Comparison of ENCODE assay signal across 1 cellular context in the genomic region with DNA sequence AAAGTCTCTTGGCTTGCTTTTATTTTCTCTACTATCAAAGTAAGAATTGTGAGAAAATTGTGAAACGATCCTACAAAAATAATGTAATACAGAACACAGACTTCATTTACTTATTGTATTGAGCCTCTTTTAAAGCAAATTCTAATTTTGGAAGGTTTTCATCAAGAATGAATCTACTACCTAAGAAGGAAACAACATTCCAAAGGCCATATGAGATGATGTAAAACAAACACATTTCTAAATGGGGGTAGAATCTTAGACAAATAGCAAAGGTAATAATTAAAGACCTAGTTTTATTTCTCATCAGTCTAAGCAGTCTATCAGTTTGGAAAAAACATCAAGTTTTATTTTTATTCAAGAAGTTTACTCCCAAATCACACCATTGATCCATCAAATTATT.
TF ChIP-seq lines count a peak whose summit lies in the region.

No MANE protein-coding gene starts in this region.

TF ChIP-seq in HepG2, 621 proteins besides CTCF, POLR2A, EP300 and RAD21 (continues in another document):
- TF ChIP-seq BCL6 (CRISPR knock-in tag; IDR thresholded peaks at IDR 0.05) (0 out of 2 replicates have a peak, but pooled peaks have one; percentile 14), SP4 (CRISPR knock-in tag; IDR thresholded peaks at IDR 0.05) (no peak), LCORL (IDR thresholded peaks at IDR 0.05) (no peak), LCORL (CRISPR knock-in tag; IDR thresholded peaks at IDR 0.05) (no peak), SRSF1 (optimal IDR thresholded peaks at IDR 0.05; ENCODE audit: low read depth, low read length) (no peak), FOXP1 (IDR thresholded peaks at IDR 0.05) (no peak), FOXP1 (CRISPR knock-in tag; IDR thresholded peaks at IDR 0.05) (peak; percentile 43; the same call in 1 of the 2 replicates), NFIC (IDR thresholded peaks at IDR 0.05; ENCODE audit: low read length) (0 out of 2 replicates have a peak, but pooled peaks have one; percentile 28), KLF16 (CRISPR knock-in tag; IDR thresholded peaks at IDR 0.05) (0 out of 4 replicates have a peak, but pooled peaks of 1 of the 2 experiments have one; percentile 38), GABPB1 (CRISPR knock-in tag; IDR thresholded peaks at IDR 0.05) (no peak), ZNF441 (CRISPR knock-in tag; IDR thresholded peaks at IDR 0.05; ENCODE audit: borderline replicate concordance) (no peak), FOXK2 (IDR thresholded peaks at IDR 0.05) (no peak), HOXA3 (CRISPR knock-in tag; IDR thresholded peaks at IDR 0.05) (no peak), RBFOX2 (IDR thresholded peaks at IDR 0.05; ENCODE audit: low read depth, low read length) (peak; percentile 61), CEBPG (CRISPR knock-in tag; IDR thresholded peaks at IDR 0.05) (peak; percentile 54; the same call in 1 of the 2 replicates), ZNF460 (CRISPR knock-in tag; IDR thresholded peaks at IDR 0.05; ENCODE audit: borderline replicate concordance) (no peak), ZSCAN12 (CRISPR knock-in tag; IDR thresholded peaks at IDR 0.05) (no peak), ZNF557 (CRISPR knock-in tag; IDR thresholded peaks at IDR 0.05) (no peak), NR1H2 (CRISPR knock-in tag; IDR thresholded peaks at IDR 0.05; ENCODE audit: borderline replicate concordance, low read depth) (no peak), FOXA3 (CRISPR knock-in tag; IDR thresholded peaks at IDR 0.05) (peak; percentile 69)
- TF ChIP-seq, protein P1, sequence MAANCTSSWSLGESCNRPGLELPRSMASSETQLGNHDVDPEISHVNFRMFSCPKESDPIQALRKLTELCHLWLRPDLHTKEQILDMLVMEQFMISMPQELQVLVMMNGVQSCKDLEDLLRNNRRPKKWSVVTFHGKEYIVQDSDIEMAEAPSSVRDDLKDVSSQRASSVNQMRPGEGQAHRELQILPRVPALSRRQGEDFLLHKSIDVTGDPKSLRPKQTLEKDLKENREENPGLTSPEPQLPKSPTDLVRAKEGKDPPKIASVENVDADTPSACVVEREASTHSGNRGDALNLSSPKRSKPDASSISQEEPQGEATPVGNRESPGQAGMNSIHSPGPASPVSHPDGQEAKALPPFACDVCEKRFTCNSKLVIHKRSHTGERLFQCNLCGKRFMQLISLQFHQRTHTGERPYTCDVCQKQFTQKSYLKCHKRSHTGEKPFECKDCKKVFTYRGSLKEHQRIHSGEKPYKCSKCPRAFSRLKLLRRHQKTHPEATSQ (CRISPR knock-in tag; IDR thresholded peaks at IDR 0.05; ENCODE audit: borderline replicate concordance): no peak
- TF ChIP-seq, protein P2, sequence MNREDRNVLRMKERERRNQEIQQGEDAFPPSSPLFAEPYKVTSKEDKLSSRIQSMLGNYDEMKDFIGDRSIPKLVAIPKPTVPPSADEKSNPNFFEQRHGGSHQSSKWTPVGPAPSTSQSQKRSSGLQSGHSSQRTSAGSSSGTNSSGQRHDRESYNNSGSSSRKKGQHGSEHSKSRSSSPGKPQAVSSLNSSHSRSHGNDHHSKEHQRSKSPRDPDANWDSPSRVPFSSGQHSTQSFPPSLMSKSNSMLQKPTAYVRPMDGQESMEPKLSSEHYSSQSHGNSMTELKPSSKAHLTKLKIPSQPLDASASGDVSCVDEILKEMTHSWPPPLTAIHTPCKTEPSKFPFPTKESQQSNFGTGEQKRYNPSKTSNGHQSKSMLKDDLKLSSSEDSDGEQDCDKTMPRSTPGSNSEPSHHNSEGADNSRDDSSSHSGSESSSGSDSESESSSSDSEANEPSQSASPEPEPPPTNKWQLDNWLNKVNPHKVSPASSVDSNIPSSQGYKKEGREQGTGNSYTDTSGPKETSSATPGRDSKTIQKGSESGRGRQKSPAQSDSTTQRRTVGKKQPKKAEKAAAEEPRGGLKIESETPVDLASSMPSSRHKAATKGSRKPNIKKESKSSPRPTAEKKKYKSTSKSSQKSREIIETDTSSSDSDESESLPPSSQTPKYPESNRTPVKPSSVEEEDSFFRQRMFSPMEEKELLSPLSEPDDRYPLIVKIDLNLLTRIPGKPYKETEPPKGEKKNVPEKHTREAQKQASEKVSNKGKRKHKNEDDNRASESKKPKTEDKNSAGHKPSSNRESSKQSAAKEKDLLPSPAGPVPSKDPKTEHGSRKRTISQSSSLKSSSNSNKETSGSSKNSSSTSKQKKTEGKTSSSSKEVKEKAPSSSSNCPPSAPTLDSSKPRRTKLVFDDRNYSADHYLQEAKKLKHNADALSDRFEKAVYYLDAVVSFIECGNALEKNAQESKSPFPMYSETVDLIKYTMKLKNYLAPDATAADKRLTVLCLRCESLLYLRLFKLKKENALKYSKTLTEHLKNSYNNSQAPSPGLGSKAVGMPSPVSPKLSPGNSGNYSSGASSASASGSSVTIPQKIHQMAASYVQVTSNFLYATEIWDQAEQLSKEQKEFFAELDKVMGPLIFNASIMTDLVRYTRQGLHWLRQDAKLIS (CRISPR knock-in tag; IDR thresholded peaks at IDR 0.05): no peak
- TF ChIP-seq, protein P3, sequence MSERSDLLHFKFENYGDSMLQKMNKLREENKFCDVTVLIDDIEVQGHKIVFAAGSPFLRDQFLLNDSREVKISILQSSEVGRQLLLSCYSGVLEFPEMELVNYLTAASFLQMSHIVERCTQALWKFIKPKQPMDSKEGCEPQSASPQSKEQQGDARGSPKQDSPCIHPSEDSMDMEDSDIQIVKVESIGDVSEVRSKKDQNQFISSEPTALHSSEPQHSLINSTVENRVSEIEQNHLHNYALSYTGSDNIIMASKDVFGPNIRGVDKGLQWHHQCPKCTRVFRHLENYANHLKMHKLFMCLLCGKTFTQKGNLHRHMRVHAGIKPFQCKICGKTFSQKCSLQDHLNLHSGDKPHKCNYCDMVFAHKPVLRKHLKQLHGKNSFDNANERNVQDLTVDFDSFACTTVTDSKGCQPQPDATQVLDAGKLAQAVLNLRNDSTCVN (CRISPR knock-in tag; IDR thresholded peaks at IDR 0.05; ENCODE audit: borderline replicate concordance): no peak
- TF ChIP-seq, protein P4, sequence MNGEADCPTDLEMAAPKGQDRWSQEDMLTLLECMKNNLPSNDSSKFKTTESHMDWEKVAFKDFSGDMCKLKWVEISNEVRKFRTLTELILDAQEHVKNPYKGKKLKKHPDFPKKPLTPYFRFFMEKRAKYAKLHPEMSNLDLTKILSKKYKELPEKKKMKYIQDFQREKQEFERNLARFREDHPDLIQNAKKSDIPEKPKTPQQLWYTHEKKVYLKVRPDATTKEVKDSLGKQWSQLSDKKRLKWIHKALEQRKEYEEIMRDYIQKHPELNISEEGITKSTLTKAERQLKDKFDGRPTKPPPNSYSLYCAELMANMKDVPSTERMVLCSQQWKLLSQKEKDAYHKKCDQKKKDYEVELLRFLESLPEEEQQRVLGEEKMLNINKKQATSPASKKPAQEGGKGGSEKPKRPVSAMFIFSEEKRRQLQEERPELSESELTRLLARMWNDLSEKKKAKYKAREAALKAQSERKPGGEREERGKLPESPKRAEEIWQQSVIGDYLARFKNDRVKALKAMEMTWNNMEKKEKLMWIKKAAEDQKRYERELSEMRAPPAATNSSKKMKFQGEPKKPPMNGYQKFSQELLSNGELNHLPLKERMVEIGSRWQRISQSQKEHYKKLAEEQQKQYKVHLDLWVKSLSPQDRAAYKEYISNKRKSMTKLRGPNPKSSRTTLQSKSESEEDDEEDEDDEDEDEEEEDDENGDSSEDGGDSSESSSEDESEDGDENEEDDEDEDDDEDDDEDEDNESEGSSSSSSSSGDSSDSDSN (CRISPR knock-in tag; IDR thresholded peaks at IDR 0.05): no peak
- TF ChIP-seq, protein P5, sequence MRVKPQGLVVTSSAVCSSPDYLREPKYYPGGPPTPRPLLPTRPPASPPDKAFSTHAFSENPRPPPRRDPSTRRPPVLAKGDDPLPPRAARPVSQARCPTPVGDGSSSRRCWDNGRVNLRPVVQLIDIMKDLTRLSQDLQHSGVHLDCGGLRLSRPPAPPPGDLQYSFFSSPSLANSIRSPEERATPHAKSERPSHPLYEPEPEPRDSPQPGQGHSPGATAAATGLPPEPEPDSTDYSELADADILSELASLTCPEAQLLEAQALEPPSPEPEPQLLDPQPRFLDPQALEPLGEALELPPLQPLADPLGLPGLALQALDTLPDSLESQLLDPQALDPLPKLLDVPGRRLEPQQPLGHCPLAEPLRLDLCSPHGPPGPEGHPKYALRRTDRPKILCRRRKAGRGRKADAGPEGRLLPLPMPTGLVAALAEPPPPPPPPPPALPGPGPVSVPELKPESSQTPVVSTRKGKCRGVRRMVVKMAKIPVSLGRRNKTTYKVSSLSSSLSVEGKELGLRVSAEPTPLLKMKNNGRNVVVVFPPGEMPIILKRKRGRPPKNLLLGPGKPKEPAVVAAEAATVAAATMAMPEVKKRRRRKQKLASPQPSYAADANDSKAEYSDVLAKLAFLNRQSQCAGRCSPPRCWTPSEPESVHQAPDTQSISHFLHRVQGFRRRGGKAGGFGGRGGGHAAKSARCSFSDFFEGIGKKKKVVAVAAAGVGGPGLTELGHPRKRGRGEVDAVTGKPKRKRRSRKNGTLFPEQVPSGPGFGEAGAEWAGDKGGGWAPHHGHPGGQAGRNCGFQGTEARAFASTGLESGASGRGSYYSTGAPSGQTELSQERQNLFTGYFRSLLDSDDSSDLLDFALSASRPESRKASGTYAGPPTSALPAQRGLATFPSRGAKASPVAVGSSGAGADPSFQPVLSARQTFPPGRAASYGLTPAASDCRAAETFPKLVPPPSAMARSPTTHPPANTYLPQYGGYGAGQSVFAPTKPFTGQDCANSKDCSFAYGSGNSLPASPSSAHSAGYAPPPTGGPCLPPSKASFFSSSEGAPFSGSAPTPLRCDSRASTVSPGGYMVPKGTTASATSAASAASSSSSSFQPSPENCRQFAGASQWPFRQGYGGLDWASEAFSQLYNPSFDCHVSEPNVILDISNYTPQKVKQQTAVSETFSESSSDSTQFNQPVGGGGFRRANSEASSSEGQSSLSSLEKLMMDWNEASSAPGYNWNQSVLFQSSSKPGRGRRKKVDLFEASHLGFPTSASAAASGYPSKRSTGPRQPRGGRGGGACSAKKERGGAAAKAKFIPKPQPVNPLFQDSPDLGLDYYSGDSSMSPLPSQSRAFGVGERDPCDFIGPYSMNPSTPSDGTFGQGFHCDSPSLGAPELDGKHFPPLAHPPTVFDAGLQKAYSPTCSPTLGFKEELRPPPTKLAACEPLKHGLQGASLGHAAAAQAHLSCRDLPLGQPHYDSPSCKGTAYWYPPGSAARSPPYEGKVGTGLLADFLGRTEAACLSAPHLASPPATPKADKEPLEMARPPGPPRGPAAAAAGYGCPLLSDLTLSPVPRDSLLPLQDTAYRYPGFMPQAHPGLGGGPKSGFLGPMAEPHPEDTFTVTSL (CRISPR knock-in tag; IDR thresholded peaks at IDR 0.05; ENCODE audit: borderline replicate concordance): no peak
- TF ChIP-seq, protein P6, sequence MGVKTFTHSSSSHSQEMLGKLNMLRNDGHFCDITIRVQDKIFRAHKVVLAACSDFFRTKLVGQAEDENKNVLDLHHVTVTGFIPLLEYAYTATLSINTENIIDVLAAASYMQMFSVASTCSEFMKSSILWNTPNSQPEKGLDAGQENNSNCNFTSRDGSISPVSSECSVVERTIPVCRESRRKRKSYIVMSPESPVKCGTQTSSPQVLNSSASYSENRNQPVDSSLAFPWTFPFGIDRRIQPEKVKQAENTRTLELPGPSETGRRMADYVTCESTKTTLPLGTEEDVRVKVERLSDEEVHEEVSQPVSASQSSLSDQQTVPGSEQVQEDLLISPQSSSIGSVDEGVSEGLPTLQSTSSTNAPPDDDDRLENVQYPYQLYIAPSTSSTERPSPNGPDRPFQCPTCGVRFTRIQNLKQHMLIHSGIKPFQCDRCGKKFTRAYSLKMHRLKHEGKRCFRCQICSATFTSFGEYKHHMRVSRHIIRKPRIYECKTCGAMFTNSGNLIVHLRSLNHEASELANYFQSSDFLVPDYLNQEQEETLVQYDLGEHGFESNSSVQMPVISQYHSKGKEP (CRISPR knock-in tag; IDR thresholded peaks at IDR 0.05): no peak
- TF ChIP-seq, protein P7, sequence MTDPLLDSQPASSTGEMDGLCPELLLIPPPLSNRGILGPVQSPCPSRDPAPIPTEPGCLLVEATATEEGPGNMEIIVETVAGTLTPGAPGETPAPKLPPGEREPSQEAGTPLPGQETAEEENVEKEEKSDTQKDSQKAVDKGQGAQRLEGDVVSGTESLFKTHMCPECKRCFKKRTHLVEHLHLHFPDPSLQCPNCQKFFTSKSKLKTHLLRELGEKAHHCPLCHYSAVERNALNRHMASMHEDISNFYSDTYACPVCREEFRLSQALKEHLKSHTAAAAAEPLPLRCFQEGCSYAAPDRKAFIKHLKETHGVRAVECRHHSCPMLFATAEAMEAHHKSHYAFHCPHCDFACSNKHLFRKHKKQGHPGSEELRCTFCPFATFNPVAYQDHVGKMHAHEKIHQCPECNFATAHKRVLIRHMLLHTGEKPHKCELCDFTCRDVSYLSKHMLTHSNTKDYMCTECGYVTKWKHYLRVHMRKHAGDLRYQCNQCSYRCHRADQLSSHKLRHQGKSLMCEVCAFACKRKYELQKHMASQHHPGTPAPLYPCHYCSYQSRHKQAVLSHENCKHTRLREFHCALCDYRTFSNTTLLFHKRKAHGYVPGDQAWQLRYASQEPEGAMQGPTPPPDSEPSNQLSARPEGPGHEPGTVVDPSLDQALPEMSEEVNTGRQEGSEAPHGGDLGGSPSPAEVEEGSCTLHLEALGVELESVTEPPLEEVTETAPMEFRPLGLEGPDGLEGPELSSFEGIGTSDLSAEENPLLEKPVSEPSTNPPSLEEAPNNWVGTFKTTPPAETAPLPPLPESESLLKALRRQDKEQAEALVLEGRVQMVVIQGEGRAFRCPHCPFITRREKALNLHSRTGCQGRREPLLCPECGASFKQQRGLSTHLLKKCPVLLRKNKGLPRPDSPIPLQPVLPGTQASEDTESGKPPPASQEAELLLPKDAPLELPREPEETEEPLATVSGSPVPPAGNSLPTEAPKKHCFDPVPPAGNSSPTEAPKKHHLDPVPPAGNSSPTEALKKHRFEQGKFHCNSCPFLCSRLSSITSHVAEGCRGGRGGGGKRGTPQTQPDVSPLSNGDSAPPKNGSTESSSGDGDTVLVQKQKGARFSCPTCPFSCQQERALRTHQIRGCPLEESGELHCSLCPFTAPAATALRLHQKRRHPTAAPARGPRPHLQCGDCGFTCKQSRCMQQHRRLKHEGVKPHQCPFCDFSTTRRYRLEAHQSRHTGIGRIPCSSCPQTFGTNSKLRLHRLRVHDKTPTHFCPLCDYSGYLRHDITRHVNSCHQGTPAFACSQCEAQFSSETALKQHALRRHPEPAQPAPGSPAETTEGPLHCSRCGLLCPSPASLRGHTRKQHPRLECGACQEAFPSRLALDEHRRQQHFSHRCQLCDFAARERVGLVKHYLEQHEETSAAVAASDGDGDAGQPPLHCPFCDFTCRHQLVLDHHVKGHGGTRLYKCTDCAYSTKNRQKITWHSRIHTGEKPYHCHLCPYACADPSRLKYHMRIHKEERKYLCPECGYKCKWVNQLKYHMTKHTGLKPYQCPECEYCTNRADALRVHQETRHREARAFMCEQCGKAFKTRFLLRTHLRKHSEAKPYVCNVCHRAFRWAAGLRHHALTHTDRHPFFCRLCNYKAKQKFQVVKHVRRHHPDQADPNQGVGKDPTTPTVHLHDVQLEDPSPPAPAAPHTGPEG (CRISPR knock-in tag; IDR thresholded peaks at IDR 0.05): no peak
- TF ChIP-seq, protein P8, sequence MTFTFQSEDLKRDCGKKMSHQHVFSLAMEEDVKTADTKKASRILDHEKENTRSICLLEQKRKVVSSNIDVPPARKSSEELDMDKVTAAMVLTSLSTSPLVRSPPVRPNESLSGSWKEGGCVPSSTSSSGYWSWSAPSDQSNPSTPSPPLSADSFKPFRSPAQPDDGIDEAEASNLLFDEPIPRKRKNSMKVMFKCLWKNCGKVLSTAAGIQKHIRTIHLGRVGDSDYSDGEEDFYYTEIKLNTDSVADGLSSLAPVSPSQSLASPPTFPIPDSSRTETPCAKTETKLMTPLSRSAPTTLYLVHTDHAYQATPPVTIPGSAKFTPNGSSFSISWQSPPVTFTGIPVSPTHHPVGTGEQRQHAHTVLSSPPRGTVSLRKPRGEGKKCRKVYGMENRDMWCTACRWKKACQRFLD (CRISPR knock-in tag; IDR thresholded peaks at IDR 0.05; ENCODE audit: borderline replicate concordance): no peak
